Comparison of ENCODE assay signal across 31 cellular contexts in genomic region chr1:30304080-30304479, GRCh38.
"Had no signal": no experiment of that assay in that cellular context is flagged by ENCODE, and none has a peak within 500 bp of the region (broad histone marks: within the 10 kb centered on the region; RNA-seq: fewer than 3 reads in every experiment).

No MANE protein-coding gene starts in this region.

- FAIRE-seq: bronchial epithelial cell, colon, endometrium, endothelial cell of umbilical vein, frontal cortex had no signal

- H3K36me3 ChIP-seq: ascending aorta, brain microvascular endothelial cell, WERI-Rb-1 had no signal

- H3K9me3 Mint-ChIP-seq: activated B cell treated with CpG ODN at 0.5 μM for 24 hours; activated naive CD4-positive, alpha-beta T cell treated with anti-CD3 and anti-CD28 coated beads, Interleukin-2, amount 10 ng/mL, durations not matched to agents 7 days and 5 days; activated naive CD4-positive, alpha-beta T cell treated with anti-CD3 and anti-CD28 coated beads, Interleukin-2, amount 50 U/mL, for 72 hours; activated naive CD8-positive, alpha-beta T cell treated with anti-CD3 and anti-CD28 coated beads, Interleukin-2, amount 10 ng/mL, durations not matched to agents 7 days and 5 days; activated T-cell treated with anti-CD3 and anti-CD28 coated beads, Interleukin-2, amount 50 U/mL, for 24 hours; activated T-cell treated with anti-CD3 and anti-CD28 coated beads, Interleukin-2, amount 50 U/mL, for 72 hours; central memory CD8-positive, alpha-beta T cell; T-helper 2 cell treated with Interferon-gamma antibody and Interleukin-4, amounts not matched to agents 5 μg/mL and 100 μg/mL, for 36 hours had no signal

- H3K27ac Mint-ChIP-seq: activated B cell treated with CpG ODN at 0.5 μM for 24 hours; activated naive CD4-positive, alpha-beta T cell treated with anti-CD3 and anti-CD28 coated beads, Interleukin-2, amount 10 ng/mL, durations not matched to agents 7 days and 5 days; activated naive CD4-positive, alpha-beta T cell treated with anti-CD3 and anti-CD28 coated beads, Interleukin-2, amount 50 U/mL, for 72 hours; activated naive CD8-positive, alpha-beta T cell treated with anti-CD3 and anti-CD28 coated beads, Interleukin-2, amount 10 ng/mL, durations not matched to agents 7 days and 5 days; activated T-cell treated with anti-CD3 and anti-CD28 coated beads, Interleukin-2, amount 50 U/mL, for 24 hours; activated T-cell treated with anti-CD3 and anti-CD28 coated beads, Interleukin-2, amount 50 U/mL, for 72 hours; T-helper 17 cell; T-helper 2 cell treated with Interferon-gamma antibody and Interleukin-4, amounts not matched to agents 5 μg/mL and 100 μg/mL, for 36 hours had no signal

- DNase-seq: activated B cell treated with CpG ODN at 0.5 μM for 24 hours; activated CD4-positive, alpha-beta T cell treated with anti-CD3 and anti-CD28 coated beads for 48 hours; activated CD4-positive, alpha-beta T cell treated with anti-CD3 and anti-CD28 coated beads, Interleukin-2, amount 50 U/mL, for 1 hour; activated CD4-positive, alpha-beta T cell treated with anti-CD3 and anti-CD28 coated beads, Interleukin-2, amount 50 U/mL, for 48 hours; activated gamma-delta T cell; activated naive CD4-positive, alpha-beta T cell; activated naive CD4-positive, alpha-beta T cell treated with anti-CD3 and anti-CD28 coated beads, Interleukin-2, amount 10 ng/mL, durations not matched to agents 7 days and 5 days; activated naive CD8-positive, alpha-beta T cell treated with anti-CD3 and anti-CD28 coated beads, Interleukin-2, amount 10 ng/mL, durations not matched to agents 7 days and 5 days; activated T-cell treated with anti-CD3 and anti-CD28 coated beads for 4 hours; activated T-cell treated with anti-CD3 and anti-CD28 coated beads, Interleukin-2, amount 50 U/mL, for 24 hours; activated T-cell treated with anti-CD3 and anti-CD28 coated beads, Interleukin-2, amount 50 U/mL, for 72 hours; brain microvascular endothelial cell; cortex of kidney; dermis blood vessel endothelial cell; effector CD8-positive, alpha-beta T cell; foreskin fibroblast; T-helper 1 cell; T-helper 17 cell; T1000; WERI-Rb-1 had no signal

- H3K36me3 Mint-ChIP-seq: activated naive CD4-positive, alpha-beta T cell treated with anti-CD3 and anti-CD28 coated beads, Interleukin-2, amount 10 ng/mL, durations not matched to agents 7 days and 5 days; activated naive CD4-positive, alpha-beta T cell treated with anti-CD3 and anti-CD28 coated beads, Interleukin-2, amount 50 U/mL, for 72 hours; activated naive CD8-positive, alpha-beta T cell treated with anti-CD3 and anti-CD28 coated beads, Interleukin-2, amount 10 ng/mL, durations not matched to agents 7 days and 5 days had no signal

- H3K27ac ChIP-seq: ascending aorta, brain microvascular endothelial cell, epithelial cell of prostate, WERI-Rb-1 had no signal

- H3K4me3 ChIP-seq: ascending aorta had no signal

- H3K27me3 ChIP-seq: ascending aorta, brain microvascular endothelial cell had no signal

- H3K4me3 Mint-ChIP-seq: activated B cell treated with CpG ODN at 0.5 μM for 24 hours; activated naive CD4-positive, alpha-beta T cell treated with anti-CD3 and anti-CD28 coated beads, Interleukin-2, amount 10 ng/mL, durations not matched to agents 7 days and 5 days; activated naive CD8-positive, alpha-beta T cell treated with anti-CD3 and anti-CD28 coated beads, Interleukin-2, amount 10 ng/mL, durations not matched to agents 7 days and 5 days; activated T-cell treated with anti-CD3 and anti-CD28 coated beads, Interleukin-2, amount 50 U/mL, for 24 hours; activated T-cell treated with anti-CD3 and anti-CD28 coated beads, Interleukin-2, amount 50 U/mL, for 72 hours; central memory CD8-positive, alpha-beta T cell; T-helper 17 cell; T-helper 2 cell treated with Interferon-gamma antibody and Interleukin-4, amounts not matched to agents 5 μg/mL and 100 μg/mL, for 36 hours had no signal

- H3K4me1 ChIP-seq: ascending aorta had no signal

- H3K4me1 Mint-ChIP-seq: activated B cell treated with CpG ODN at 0.5 μM for 24 hours; activated naive CD4-positive, alpha-beta T cell treated with anti-CD3 and anti-CD28 coated beads, Interleukin-2, amount 10 ng/mL, durations not matched to agents 7 days and 5 days; activated naive CD8-positive, alpha-beta T cell treated with anti-CD3 and anti-CD28 coated beads, Interleukin-2, amount 10 ng/mL, durations not matched to agents 7 days and 5 days; central memory CD8-positive, alpha-beta T cell; T-helper 17 cell had no signal

- ATAC-seq: activated CD4-positive, CD25-positive, alpha-beta regulatory T cell treated with anti-CD3 and anti-CD28 coated beads, Interleukin-2, amount 50 U/mL, for 24 hours; activated naive CD4-positive, alpha-beta T cell treated with anti-CD3 and anti-CD28 coated beads, Interleukin-2, amount 50 U/mL, for 72 hours; activated T-cell treated with anti-CD3 and anti-CD28 coated beads, Interleukin-2, amount 50 U/mL, for 72 hours; T-helper 17 cell had no signal

- H3K9me3 ChIP-seq: ascending aorta had no signal
